Comparison of ENCODE assay signal across 9 cellular contexts in the genomic region with DNA sequence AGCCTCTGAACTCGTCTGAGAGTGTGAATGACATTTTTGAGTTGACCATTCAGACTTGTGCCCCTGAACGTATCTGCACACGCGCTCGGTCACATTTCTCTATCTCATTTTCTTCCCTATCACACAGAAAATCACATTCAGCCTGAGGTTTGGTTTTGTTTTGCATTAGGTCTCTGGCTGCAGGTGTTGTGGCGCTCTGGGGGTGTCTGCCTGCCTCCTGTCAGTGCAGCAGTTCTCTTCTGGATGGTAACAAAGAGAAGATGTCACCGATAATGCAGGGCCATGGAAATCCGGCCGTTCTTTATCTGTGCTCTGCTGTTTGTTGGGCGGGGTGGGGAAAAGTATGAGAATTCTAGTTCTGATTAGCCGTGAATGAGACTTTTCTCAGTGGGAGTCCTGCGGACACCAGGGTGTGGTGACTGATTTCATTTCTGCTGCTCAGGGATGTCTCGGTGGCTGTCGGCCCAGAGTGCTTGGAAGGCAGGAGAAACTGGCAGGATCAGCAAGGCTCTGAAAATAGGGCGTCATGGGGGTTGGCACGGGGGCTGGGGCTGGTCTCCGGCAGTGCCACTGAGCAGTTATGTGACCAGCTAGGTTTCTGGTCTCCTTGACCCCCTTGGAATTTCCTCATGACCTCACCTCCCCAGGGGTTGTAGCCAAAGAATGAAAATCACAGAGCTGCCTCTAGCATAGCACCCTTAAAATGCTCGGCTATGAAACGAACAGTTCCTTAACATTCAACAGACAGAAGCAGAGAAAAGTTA. TPM values are rescaled to one million over a fixed set of nuclear protein-coding genes. Genes with fewer than 3 reads are reported as not detected.
A peak's percentile ranks its signal among the peaks of the same experiment; 100 is the strongest.
DNase-seq lines count a peak whose midpoint lies in the region; ATAC-seq and TF ChIP-seq lines count a peak whose summit lies in the region.
"Had no signal": no experiment of that assay in that cellular context is flagged by ENCODE, and none has a peak within 500 bp of the region (broad histone marks: within the 10 kb centered on the region; RNA-seq: fewer than 3 reads in every experiment).

No MANE protein-coding gene starts in this region.

- H3K27ac ChIP-seq in stomach, result peak overlapping the region; percentile 69 to 83 (median 79)

- intact Hi-C loops in left colon (cut with DNase I, micrococcal nuclease), result no loop called here
- intact Hi-C loops in stomach (cut with DNase I; ENCODE audit: low total_unique reads), result no loop called here

- ATAC-seq in left colon (peak; percentile 34), GM21786 (IDR thresholded peaks at IDR 0.05; ENCODE audit: unreplicated experiment) (no peak)

- WGBS in stomach, 5 donors, result 18 to 45% (median 21%) methylated on average over 19 of the region's 19 CpGs

- TF ChIP-seq EP300 in stomach (IDR thresholded peaks at IDR 0.05), result no peak

- H3K4me3 ChIP-seq in choroid plexus epithelial cell (ENCODE audit: low read depth, low read length) (peak overlapping the region; percentile 36), stomach (peak overlapping the region in 3 of 4 donors; percentile 5 to 23 (median 11))

- peaks cover 38 to 51% (median 44%) of the 10 kb centered on the region in 4 donors for H3K4me1 ChIP-seq in stomach

- H3K9me3 ChIP-seq in stomach, result no peaks in the 10 kb centered on the region

- no peak for TF ChIP-seq POLR2A in stomach (IDR thresholded peaks at IDR 0.05)

- TF ChIP-seq CTCF in choroid plexus epithelial cell (conservative IDR thresholded peaks at IDR 0.05; ENCODE audit: low read depth, low read length), result no peak
- no peak for TF ChIP-seq CTCF in stomach (IDR thresholded peaks at IDR 0.05)

- H3K36me3 ChIP-seq in stomach, result peaks cover 4 to 7% (median 5%) of the 10 kb centered on the region in 4 donors

- DNase-seq in HK-2 (ENCODE audit: unreplicated experiment) (peak; percentile 11), choroid plexus epithelial cell (ENCODE audit: low read depth) (peak; percentile 55), left colon (no peak), stomach (peak; percentile 44), iPS-NIHi7 (ENCODE audit: extremely low spot score) (no peak)
- DNase-seq in activated CD4-positive, alpha-beta T cell treated with anti-CD3 and anti-CD28 coated beads, Interleukin-2, amount 50 U/mL, for 1 hour, result no peak
- no peak for DNase-seq in stimulated activated CD4-positive, alpha-beta T cell treated with anti-CD3 and anti-CD28 coated beads, Interleukin-1b, Interleukin-23, amount 100 ng/mL, for 48 hours
- DNase-seq: NCI-H187 treated with DMSO at 0.1 percent for 48 hours had no signal

- no peaks in the 10 kb centered on the region for H3K27me3 ChIP-seq in stomach

RNA-seq across cellular contexts. Expression of a gene that starts 5.1 kb away (rescaled TPM):
- total RNA-seq in left colon (not detected), stomach (not detected)
- not detected for polyA plus RNA-seq in stomach

RNA-seq across cellular contexts. Expression of a gene that starts 29.1 kb away (rescaled TPM):
- total RNA-seq in left colon (10 to 100 TPM; 38.8 to 50.3 TPM), stomach (100 to 1,000 TPM in 3 of 5 donors, 10 to 100 TPM in 2; 58.3 to 319 (median 127) TPM)
- polyA plus RNA-seq in stomach, result 10 to 100 TPM; 11.6 to 24.1 (median 16.0) TPM

Comparison
In these comparisons a context has a peak if more than half of its experiments do, and no peak if none do; other contexts are left out.
1. DNase-seq: peak in HK-2 (single experiment), choroid plexus epithelial cell (single experiment) and stomach (single experiment); none in left colon (0 of 2), iPS-NIHi7 (single experiment), activated CD4-positive, alpha-beta T cell treated with anti-CD3 and anti-CD28 coated beads, Interleukin-2, amount 50 U/mL, for 1 hour (single experiment) and stimulated activated CD4-positive, alpha-beta T cell treated with anti-CD3 and anti-CD28 coated beads, Interleukin-1b, Interleukin-23, amount 100 ng/mL, for 48 hours (single experiment).